ENCODE assay signal across 9 cellular contexts in the genomic region with DNA sequence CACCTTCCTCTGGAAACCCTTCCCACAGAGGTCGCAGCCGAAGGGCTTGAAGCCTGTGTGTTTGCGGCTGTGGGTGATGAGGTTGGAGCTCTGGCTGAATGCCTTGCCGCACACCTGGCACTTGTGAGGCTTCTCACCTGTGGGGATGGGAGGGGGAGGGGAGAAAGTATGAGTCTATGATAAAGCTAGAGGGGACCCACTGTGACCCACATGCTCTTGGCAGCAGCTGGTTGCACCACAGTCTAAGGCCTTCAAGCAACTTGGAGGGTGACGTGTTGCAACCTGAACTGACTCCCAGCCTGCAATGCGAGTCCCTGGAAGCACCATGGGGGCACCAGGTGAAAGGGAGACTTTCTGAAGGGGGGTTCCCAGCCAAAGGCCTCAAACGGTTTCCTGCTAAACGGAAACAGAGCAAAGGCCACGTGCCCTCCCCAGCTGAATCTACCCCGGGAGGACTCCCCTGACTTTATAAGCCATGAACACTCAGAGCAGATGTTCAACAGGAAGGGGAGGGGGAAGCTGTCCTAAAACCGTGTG. TPM values are rescaled to one million over a fixed set of nuclear protein-coding genes. Genes with fewer than 3 reads are reported as not detected.
DNase-seq lines count a peak whose midpoint lies in the region; ATAC-seq and TF ChIP-seq lines count a peak whose summit lies in the region.
"Had no signal": no experiment of that assay in that cellular context is flagged by ENCODE, and none has a peak within 500 bp of the region (broad histone marks: within the 10 kb centered on the region; RNA-seq: fewer than 3 reads in every experiment).

No MANE protein-coding gene starts in this region.

- 72 to 77% methylated on average over 11 of the region's 11 CpGs for WGBS in aorta, 2 donors

- DNase-seq in NCI-H510A (lab: John Stamatoyannopoulos, UW) (peak; percentile 95), aorta (no peak), BE2C (no peak), breast epithelium (ENCODE audit: low spot score in 2 of 2) (no peak)
- peak; percentile 50 for DNase-seq in activated gamma-delta T cell treated with anti-CD3 and anti-CD28 coated beads, Interleukin-2, amount 50 U/mL, for 16 hours (ENCODE audit: low read depth)
- peak; percentile 55 to 57 for DNase-seq in stimulated activated CD8-positive, alpha-beta memory T cell treated with anti-CD3 and anti-CD28 coated beads, Interleukin-7, amount 100 ng/mL, for 4 hours (ENCODE audit: low read depth in 2 of 2)
- DNase-seq: SW 1271 had no signal

- TF ChIP-seq CTCF in BE2C (IDR thresholded peaks at IDR 0.05; ENCODE audit: low read depth, low read length) (no peak), breast epithelium (IDR thresholded peaks at IDR 0.05) (no peak)

- H3K27ac ChIP-seq in aorta (ENCODE audit: low read depth in 1 of 2, low read length in 2 of 2) (no peak overlapping the region), breast epithelium (no peak overlapping the region)

- H3K9me3 ChIP-seq in aorta (ENCODE audit: control insufficient read depth, low read length) (no peaks in the 10 kb centered on the region), BE2C (no peaks in the 10 kb centered on the region), breast epithelium (no peaks in the 10 kb centered on the region)

- ATAC-seq in GM21390 (IDR thresholded peaks at IDR 0.05; ENCODE audit: unreplicated experiment) = peak; percentile 46
- no peak for ATAC-seq in aorta (ENCODE audit: low FRiP score)

- H3K4me1 ChIP-seq in aorta (ENCODE audit: control insufficient read depth in 1 of 2, insufficient read depth in 2 of 2, low read length in 2 of 2) (no peaks in the 10 kb centered on the region), BE2C (no peaks in the 10 kb centered on the region), breast epithelium (no peaks in the 10 kb centered on the region)

- H3K4me3 ChIP-seq in aorta (ENCODE audit: low read length in 2 of 2) = no peak overlapping the region
- H3K4me3 ChIP-seq in BE2C (ENCODE audit: low read depth, low read length) = no peak overlapping the region
- no peak overlapping the region for H3K4me3 ChIP-seq in breast epithelium
- H3K4me3 ChIP-seq: smooth muscle cell had no signal

- no peak for TF ChIP-seq POLR2A in breast epithelium (IDR thresholded peaks at IDR 0.05)

- intact Hi-C loops in aorta (cut with DNase I) = no loop called here
- intact Hi-C loops in breast epithelium (cut with DNase I; ENCODE audit: low total_unique reads) = loop anchor here (2.0 kb wide), 1 partner anchor 61 kb away; no protein-coding TSS in a partner anchor

- H3K36me3 ChIP-seq in aorta (ENCODE audit: control insufficient read depth in 1 of 2, insufficient read depth in 2 of 2, low read length in 1 of 2) = no peaks in the 10 kb centered on the region
- H3K36me3 ChIP-seq in BE2C = no peaks in the 10 kb centered on the region
- H3K36me3 ChIP-seq in breast epithelium = no peaks in the 10 kb centered on the region

- H3K27me3 ChIP-seq in aorta (ENCODE audit: control insufficient read depth in 1 of 2, insufficient read depth in 2 of 2, low read length in 1 of 2) = no peaks in the 10 kb centered on the region
- peaks cover 51% of the 10 kb centered on the region for H3K27me3 ChIP-seq in BE2C
- H3K27me3 ChIP-seq in breast epithelium = peaks cover 0 to 17% of the 10 kb centered on the region in 2 donors

RNA-seq across cellular contexts. Expression of a gene that starts 10.6 kb away (rescaled TPM):
- 1 to 10 TPM; 1.1 to 1.9 TPM for total RNA-seq in aorta
- under 1 TPM; 0.13 to 0.67 TPM for polyA plus RNA-seq in aorta
- polyA plus RNA-seq in BE2C (2012; ENCODE audit: insufficient read depth, insufficient read length, low read depth) = not detected
- total RNA-seq in breast epithelium = 1 to 10 TPM in 1 of 3 donors, under 1 TPM in 2; 0.80 to 1.5 (median 0.98) TPM
- polyA plus RNA-seq: smooth muscle cell had no signal

Comparison
In these comparisons a context has a peak if more than half of its experiments do, and no peak if none do; other contexts are left out.
1. DNase-seq: peak in NCI-H510A (single experiment), activated gamma-delta T cell treated with anti-CD3 and anti-CD28 coated beads, Interleukin-2, amount 50 U/mL, for 16 hours (single experiment) and stimulated activated CD8-positive, alpha-beta memory T cell treated with anti-CD3 and anti-CD28 coated beads, Interleukin-7, amount 100 ng/mL, for 4 hours (2 of 2); none in aorta (0 of 2), BE2C (single experiment) and breast epithelium (0 of 2).